Comparison of ENCODE assay signal across 8 cellular contexts in the genomic region with DNA sequence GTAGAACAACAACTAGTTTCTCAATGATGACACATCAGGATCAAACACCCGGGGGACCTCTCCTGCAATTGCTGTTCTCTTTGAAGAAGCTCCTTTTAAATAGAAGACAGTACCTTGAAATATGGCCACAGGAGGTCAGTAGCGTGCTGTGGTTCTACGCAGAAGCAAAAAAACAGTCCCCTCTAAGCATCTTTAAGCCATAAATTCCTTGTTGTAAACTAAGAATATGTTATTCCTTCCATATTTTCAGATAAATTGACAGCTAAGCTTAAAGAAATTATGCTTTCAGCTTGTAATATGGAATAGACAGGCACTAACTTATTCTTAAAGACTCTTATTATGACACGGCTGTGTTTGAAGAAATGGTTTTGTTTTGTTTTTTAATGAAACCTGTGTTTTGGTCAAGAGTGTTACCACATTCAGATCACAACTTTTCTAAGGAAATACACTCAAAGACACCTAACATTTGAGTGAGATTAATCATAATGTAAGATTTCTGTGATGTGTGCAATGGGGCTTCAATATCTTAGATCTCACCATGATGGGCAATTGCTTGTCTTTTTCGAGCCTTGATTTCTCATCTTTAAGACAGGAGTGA. TPM values are rescaled to one million over a fixed set of nuclear protein-coding genes. Genes with fewer than 3 reads are reported as not detected.
DNase-seq lines count a peak whose midpoint lies in the region; ATAC-seq and TF ChIP-seq lines count a peak whose summit lies in the region.

No MANE protein-coding gene starts in this region.

- 36% methylated on average over 5 of the region's 5 CpGs for WGBS in lung, 2 donors

- H3K4me1 ChIP-seq in lung (ENCODE audit: control insufficient read depth in 2 of 2, insufficient read depth in 2 of 2, low read length in 2 of 2), result peaks cover 0 to 1% of the 10 kb centered on the region in 2 donors

- H3K36me3 ChIP-seq in lung (ENCODE audit: control insufficient read depth in 2 of 2, insufficient read depth in 2 of 2, low read length in 2 of 2), result no peaks in the 10 kb centered on the region

- POLR2A ChIA-PET in HEK293T (lab: Yijun Ruan, JAX), result no interaction called here

- H3K27ac ChIP-seq in lung (ENCODE audit: low read depth in 1 of 2, low read length in 1 of 2), result no peak overlapping the region

- H3K27me3 ChIP-seq in lung (ENCODE audit: control insufficient read depth, insufficient read depth), result no peaks in the 10 kb centered on the region

- peaks cover 0 to 4% of the 10 kb centered on the region in 2 donors for H3K9me3 ChIP-seq in lung (ENCODE audit: control insufficient read depth in 2 of 2, insufficient read depth in 1 of 2, low read length in 1 of 2)

- TF ChIP-seq CTCF in lung (IDR thresholded peaks at IDR 0.05; ENCODE audit: control extremely low read depth, extremely low read depth), result peak; percentile 55

- H3K4me3 ChIP-seq in lung, result no peak overlapping the region

- CTCF ChIA-PET in HEK293T (lab: Yijun Ruan, JAX), result interaction anchor here (0.5 to 1.6 kb wide), 9 partner anchors 8 to 547 kb away, joined by 3 to 12 read pairs (median 3); no protein-coding TSS in a partner anchor

- DNase-seq in DMS153 treated with DMSO at 0.1 percent for 48 hours (lab: John Stamatoyannopoulos, UW; ENCODE audit: unreplicated experiment) (peak; percentile 87), HEK293T (ENCODE audit: extremely low spot score) (peak; percentile 64), NCI-H524 treated with DMSO at 0.1 percent for 48 hours (lab: John Stamatoyannopoulos, UW) (peak; percentile 37), lung (ENCODE audit: low spot score) (peak; percentile 43)
- DNase-seq in activated CD4-positive, alpha-beta T cell treated with anti-CD3 and anti-CD28 coated beads for 48 hours, result peak; percentile 63
- peak; percentile 33 for DNase-seq in effector CD4-positive, alpha-beta T cell
- peak; percentile 25 for DNase-seq in stimulated activated CD8-positive, alpha-beta memory T cell treated with anti-CD3 and anti-CD28 coated beads, Interleukin-4, amount 100 ng/mL, for 24 hours (ENCODE audit: low read depth)

- ATAC-seq in lung (ENCODE audit: insufficient read depth, low FRiP score) (peak; percentile 65), GM21423 (IDR thresholded peaks at IDR 0.05; ENCODE audit: unreplicated experiment) (no peak)

TF ChIP-seq in HEK293T, 16 proteins besides CTCF, POLR2A, EP300 and RAD21:
- TF ChIP-seq ZNF384 (IDR thresholded peaks at IDR 0.05), result peak; percentile 63; the same call in 1 of the 2 replicates
- no peak for TF ChIP-seq ARNT (IDR thresholded peaks at IDR 0.05)

RNA-seq across cellular contexts. Expression of gene IL20RA, which starts 49.7 kb away (rescaled TPM):
- 10 to 100 TPM in 1 of 2 donors, 1 to 10 TPM in 1; 4.7 to 16.2 TPM for total RNA-seq in lung
- 1 to 10 TPM; 3.7 to 8.6 TPM for polyA plus RNA-seq in lung

Comparison
In these comparisons a context has a peak if more than half of its experiments do, and no peak if none do; other contexts are left out.
1. DNase-seq: peak in every context shown above with its lines; median percentile 87 in DMS153 treated with DMSO at 0.1 percent for 48 hours; 64 in HEK293T; 63 in activated CD4-positive, alpha-beta T cell treated with anti-CD3 and anti-CD28 coated beads for 48 hours; 43 in lung; 37 in NCI-H524 treated with DMSO at 0.1 percent for 48 hours; 33 in effector CD4-positive, alpha-beta T cell; 25 in stimulated activated CD8-positive, alpha-beta memory T cell treated with anti-CD3 and anti-CD28 coated beads, Interleukin-4, amount 100 ng/mL, for 24 hours.